Comparison of ENCODE assay signal across 9 cellular contexts in genomic region chr7:74027124-74027682, GRCh38. TPM values are rescaled to one million over a fixed set of nuclear protein-coding genes. Genes with fewer than 3 reads are reported as not detected.
A peak's percentile ranks its signal among the peaks of the same experiment; 100 is the strongest.
DNase-seq lines count a peak whose midpoint lies in the region; ATAC-seq and TF ChIP-seq lines count a peak whose summit lies in the region.
"Had no signal": no experiment of that assay in that cellular context is flagged by ENCODE, and none has a peak within 500 bp of the region (broad histone marks: within the 10 kb centered on the region; RNA-seq: fewer than 3 reads in every experiment).

No MANE protein-coding gene starts in this region.

- H3K9me3 ChIP-seq in endodermal cell (ENCODE audit: control insufficient read depth, low read length), result no peaks in the 10 kb centered on the region

- TF ChIP-seq CTCF in endodermal cell (conservative IDR thresholded peaks at IDR 0.05) (peak; percentile 5), nephron progenitor cell (IDR thresholded peaks at IDR 0.05) (peak; percentile 15)

- no peaks in the 10 kb centered on the region for H3K27me3 ChIP-seq in endodermal cell (ENCODE audit: control insufficient read depth, insufficient read depth, low read length, poor library complexity, severe bottlenecking)

- no peak overlapping the region for H3K4me3 Mint-ChIP-seq in activated CD4-positive, alpha-beta T cell treated with anti-CD3 and anti-CD28 coated beads for 36 hours
- no peak overlapping the region for H3K4me3 Mint-ChIP-seq in activated CD4-positive, alpha-beta T cell treated with anti-CD3 and anti-CD28 coated beads, Interleukin-2, amount 10 ng/mL, durations not matched to agents 7 days and 5 days
- H3K4me3 Mint-ChIP-seq in endodermal cell (no peak overlapping the region), nephron progenitor cell (no peak overlapping the region)

- POLR2A ChIA-PET in activated CD4-positive, alpha-beta T cell treated with anti-CD3 and anti-CD28 coated beads for 36 hours (lab: Charles Lee), result interaction anchor here (0.7 kb wide), 1 partner anchor 512 kb away, joined by 3 read pairs; no protein-coding TSS in a partner anchor
- POLR2A ChIA-PET in activated CD4-positive, alpha-beta T cell treated with anti-CD3 and anti-CD28 coated beads, Interleukin-2, amount 10 ng/mL, durations not matched to agents 7 days and 5 days (lab: Charles Lee), result no interaction called here

- intact Hi-C loops in activated CD4-positive, alpha-beta T cell treated with anti-CD3 and anti-CD28 coated beads for 36 hours (cut with DNase I, micrococcal nuclease), result loop anchor here (1.0 to 2.0 kb wide), 2 partner anchors 160 to 161 kb away; no protein-coding TSS in a partner anchor

- H3K36me3 ChIP-seq in endodermal cell (ENCODE audit: control insufficient read depth, insufficient read depth, low read length), result no peaks in the 10 kb centered on the region

- H3K9ac ChIP-seq in endodermal cell (ENCODE audit: extremely low read depth, low read length, poor library complexity, severe bottlenecking), result no peak overlapping the region

- H3K36me3 Mint-ChIP-seq in activated CD4-positive, alpha-beta T cell treated with anti-CD3 and anti-CD28 coated beads for 36 hours (ENCODE audit: low read depth), result no peaks in the 10 kb centered on the region
- H3K36me3 Mint-ChIP-seq in activated CD4-positive, alpha-beta T cell treated with anti-CD3 and anti-CD28 coated beads, Interleukin-2, amount 10 ng/mL, durations not matched to agents 7 days and 5 days (ENCODE audit: low read depth), result no peaks in the 10 kb centered on the region
- H3K36me3 Mint-ChIP-seq in endodermal cell (ENCODE audit: low read depth) (no peaks in the 10 kb centered on the region), nephron progenitor cell (ENCODE audit: low read depth) (no peaks in the 10 kb centered on the region)

- no peaks in the 10 kb centered on the region for H3K9me3 Mint-ChIP-seq in activated CD4-positive, alpha-beta T cell treated with anti-CD3 and anti-CD28 coated beads for 36 hours (ENCODE audit: low read depth)
- H3K9me3 Mint-ChIP-seq in activated CD4-positive, alpha-beta T cell treated with anti-CD3 and anti-CD28 coated beads, Interleukin-2, amount 10 ng/mL, durations not matched to agents 7 days and 5 days, result no peaks in the 10 kb centered on the region
- H3K9me3 Mint-ChIP-seq in endodermal cell, result no peaks in the 10 kb centered on the region
- no peaks in the 10 kb centered on the region for H3K9me3 Mint-ChIP-seq in nephron progenitor cell

- no peak overlapping the region for H3K4me3 ChIP-seq in endodermal cell (ENCODE audit: low read length)

- H3K27me3 Mint-ChIP-seq in activated CD4-positive, alpha-beta T cell treated with anti-CD3 and anti-CD28 coated beads for 36 hours, result peaks cover 42% of the 10 kb centered on the region
- H3K27me3 Mint-ChIP-seq in activated CD4-positive, alpha-beta T cell treated with anti-CD3 and anti-CD28 coated beads, Interleukin-2, amount 10 ng/mL, durations not matched to agents 7 days and 5 days, result peaks cover 49% of the 10 kb centered on the region
- peaks cover 20% of the 10 kb centered on the region for H3K27me3 Mint-ChIP-seq in endodermal cell (ENCODE audit: insufficient read depth)
- peaks cover 26% of the 10 kb centered on the region for H3K27me3 Mint-ChIP-seq in nephron progenitor cell (ENCODE audit: low read depth, poor library complexity)

- H3K27ac Mint-ChIP-seq in activated CD4-positive, alpha-beta T cell treated with anti-CD3 and anti-CD28 coated beads for 36 hours, result no peak overlapping the region
- no peak overlapping the region for H3K27ac Mint-ChIP-seq in activated CD4-positive, alpha-beta T cell treated with anti-CD3 and anti-CD28 coated beads, Interleukin-2, amount 10 ng/mL, durations not matched to agents 7 days and 5 days
- H3K27ac Mint-ChIP-seq in endodermal cell, result no peak overlapping the region
- H3K27ac Mint-ChIP-seq in nephron progenitor cell, result no peak overlapping the region

- H3K27ac ChIP-seq in endodermal cell (ENCODE audit: low read depth, low read length), result peak overlapping the region; percentile 10

- ATAC-seq in activated CD4-positive, alpha-beta T cell treated with anti-CD3 and anti-CD28 coated beads for 36 hours, result peak; percentile 16

- DNase-seq in activated CD4-positive, alpha-beta T cell treated with anti-CD3 and anti-CD28 coated beads for 36 hours, result no peak
- DNase-seq in activated CD4-positive, alpha-beta T cell treated with anti-CD3 and anti-CD28 coated beads, Interleukin-2, amount 10 ng/mL, durations not matched to agents 7 days and 5 days, result no peak
- DNase-seq in endodermal cell (no peak), nephron progenitor cell (no peak), ureter (ENCODE audit: low spot score) (peak; percentile 44), AG20443 (ENCODE audit: low spot score) (no peak), T-helper 9 cell (no peak)
- DNase-seq in stimulated activated CD4-positive, alpha-beta T cell treated with anti-CD3 and anti-CD28 coated beads, Interleukin-1b, Interleukin-23, amount 100 ng/mL, for 48 hours, result no peak

- H3K4me1 ChIP-seq in endodermal cell (ENCODE audit: control insufficient read depth, insufficient read depth, low read length), result peaks cover 10% of the 10 kb centered on the region

- CTCF ChIA-PET in activated CD4-positive, alpha-beta T cell treated with anti-CD3 and anti-CD28 coated beads for 36 hours (lab: Charles Lee), result interaction anchor here (0.6 to 3.1 kb wide), 16 partner anchors 9 to 420 kb away, joined by 3 to 16 read pairs (median 4); no protein-coding TSS in a partner anchor
- CTCF ChIA-PET in activated CD4-positive, alpha-beta T cell treated with anti-CD3 and anti-CD28 coated beads, Interleukin-2, amount 10 ng/mL, durations not matched to agents 7 days and 5 days (lab: Charles Lee), result interaction anchor here (0.6 to 2.2 kb wide), 12 partner anchors 7 to 382 kb away, joined by 3 to 18 read pairs (median 5); no protein-coding TSS in a partner anchor

- peaks cover 4% of the 10 kb centered on the region for H3K4me1 Mint-ChIP-seq in activated CD4-positive, alpha-beta T cell treated with anti-CD3 and anti-CD28 coated beads for 36 hours
- no peaks in the 10 kb centered on the region for H3K4me1 Mint-ChIP-seq in activated CD4-positive, alpha-beta T cell treated with anti-CD3 and anti-CD28 coated beads, Interleukin-2, amount 10 ng/mL, durations not matched to agents 7 days and 5 days
- H3K4me1 Mint-ChIP-seq in endodermal cell, result peaks cover 15% of the 10 kb centered on the region
- H3K4me1 Mint-ChIP-seq in nephron progenitor cell, result peaks cover 60% of the 10 kb centered on the region

- WGBS in endodermal cell (ENCODE audit: insufficient coverage in 1 of 2, insufficient read length in 1 of 2), 2 experiments, result 77 to 88% methylated on average over 3 to 10 of the region's 10 CpGs

RNA-seq across cellular contexts. Expression of gene ELN, which starts 0.8 kb away (rescaled TPM):
- not detected for total RNA-seq in activated CD4-positive, alpha-beta T cell treated with anti-CD3 and anti-CD28 coated beads for 36 hours
- not detected for total RNA-seq in activated CD4-positive, alpha-beta T cell treated with anti-CD3 and anti-CD28 coated beads, Interleukin-2, amount 10 ng/mL, durations not matched to agents 7 days and 5 days
- 1 to 10 TPM in 1 of 2 donors, under 1 TPM in 1; 0.70 to 1.6 TPM for total RNA-seq in endodermal cell
- 78.5 TPM for polyA plus RNA-seq in endodermal cell (2013, experiment 1 of 2)
- polyA plus RNA-seq in endodermal cell (2013, experiment 2 of 2), result 61.1 TPM
- 31.9 TPM for total RNA-seq in ureter
- total RNA-seq: T-helper 1 cell treated with Interleukin-12 subunit alpha and Interleukin-12 subunit beta and Interleukin-4 antibody, amounts not matched to agents 30 ng/mL and 1 ng/mL, for 36 hours had no signal

RNA-seq across cellular contexts. Expression of gene LIMK1, which starts 56.4 kb away (rescaled TPM):
- total RNA-seq in activated CD4-positive, alpha-beta T cell treated with anti-CD3 and anti-CD28 coated beads for 36 hours, result 10 to 100 TPM; 12.5 to 14.8 TPM
- total RNA-seq in activated CD4-positive, alpha-beta T cell treated with anti-CD3 and anti-CD28 coated beads, Interleukin-2, amount 10 ng/mL, durations not matched to agents 7 days and 5 days, result 10 to 100 TPM; 16.0 to 16.2 TPM
- total RNA-seq in endodermal cell, result 10 to 100 TPM; 83.9 TPM
- polyA plus RNA-seq in endodermal cell (2013, experiment 1 of 2), result 53.1 TPM
- polyA plus RNA-seq in endodermal cell (2013, experiment 2 of 2), result 54.2 TPM
- total RNA-seq in ureter, result 26.0 TPM

Comparison
In these comparisons a context has a peak if more than half of its experiments do, and no peak if none do; other contexts are left out.
1. RNA of gene ELN, which starts 0.8 kb away (total RNA-seq): 31.9 TPM in ureter (single experiment); 0.70 to 1.6 TPM in endodermal cell, not detected in activated CD4-positive, alpha-beta T cell treated with anti-CD3 and anti-CD28 coated beads for 36 hours and not detected in activated CD4-positive, alpha-beta T cell treated with anti-CD3 and anti-CD28 coated beads, Interleukin-2, amount 10 ng/mL, durations not matched to agents 7 days and 5 days; every median in the first group is over 10 times any median in the second.